In genomic region chrX:15269120-15269519, GRCh38 we compare ENCODE assay signal across 24 cellular contexts. TPM values are rescaled to one million over a fixed set of nuclear protein-coding genes. Genes with fewer than 3 reads are reported as not detected.
A peak's percentile ranks its signal among the peaks of the same experiment; 100 is the strongest.
DNase-seq lines count a peak whose midpoint lies in the region; ATAC-seq and TF ChIP-seq lines count a peak whose summit lies in the region.
"Had no signal": no experiment of that assay in that cellular context is flagged by ENCODE, and none has a peak within 500 bp of the region (broad histone marks: within the 10 kb centered on the region; RNA-seq: fewer than 3 reads in every experiment).

No MANE protein-coding gene starts in this region.

- DNase-seq in NCI-H345 (lab: John Stamatoyannopoulos, UW): peak; percentile 4
- no peak for DNase-seq in NCI-H345 treated with DMSO at 0.1 percent for 48 hours (lab: John Stamatoyannopoulos, UW; ENCODE audit: unreplicated experiment)
- DNase-seq in SJCRH30: peak in 1 of 2 experiments; percentile 4
- no peak for DNase-seq in hepatocyte (ENCODE audit: low spot score)
- no peak for DNase-seq in thyroid gland
- DNase-seq in DMS114 treated with DMSO at 0.1 percent for 48 hours (lab: John Stamatoyannopoulos, UW; ENCODE audit: unreplicated experiment): no peak
- no peak for DNase-seq in left colon
- DNase-seq in DMS153 (lab: John Stamatoyannopoulos, UW): no peak
- DNase-seq: activated B cell treated with CpG ODN at 0.5 μM for 24 hours; activated CD4-positive, alpha-beta memory T cell treated with anti-CD3 and anti-CD28 coated beads, Interleukin-2, amount 10 ng/mL, durations not matched to agents 7 days and 5 days; activated gamma-delta T cell; activated T-cell treated with anti-CD3 and anti-CD28 coated beads for 4 hours; dorsolateral prefrontal cortex; erythroblast; gastrocnemius medialis; T-helper 9 cell had no signal

- H3K36me3 ChIP-seq in SJCRH30 (no peaks in the 10 kb centered on the region), hepatocyte (replicated peaks; ENCODE audit: insufficient read depth, low read depth) (no peaks in the 10 kb centered on the region), thyroid gland (no peaks in the 10 kb centered on the region)
- H3K36me3 ChIP-seq: adrenal gland, BE2C, cardiac muscle cell, gastrocnemius medialis, Peyer's patch had no signal

- H3K4me1 ChIP-seq in SJCRH30 (peaks cover 7% of the 10 kb centered on the region), hepatocyte (ENCODE audit: insufficient read depth) (no peaks in the 10 kb centered on the region), thyroid gland (no peaks in the 10 kb centered on the region)
- H3K4me1 ChIP-seq: adrenal gland, BE2C, gastrocnemius medialis, Peyer's patch had no signal

- no peak for TF ChIP-seq CTCF in hepatocyte (IDR thresholded peaks at IDR 0.05; ENCODE audit: poor library complexity)
- TF ChIP-seq CTCF in thyroid gland (IDR thresholded peaks at IDR 0.05): no peak

- no peak overlapping the region for H2AFZ ChIP-seq in hepatocyte

- no peak for ATAC-seq in left colon

- peak overlapping the region; percentile 61 for H3K4me2 ChIP-seq in hepatocyte

- H3K27me3 ChIP-seq in SJCRH30: no peaks in the 10 kb centered on the region
- no peaks in the 10 kb centered on the region for H3K27me3 ChIP-seq in hepatocyte
- H3K27me3 ChIP-seq in thyroid gland: no peaks in the 10 kb centered on the region
- H3K27me3 ChIP-seq: adrenal gland, BE2C, cardiac muscle cell, gastrocnemius medialis, Peyer's patch had no signal

- no peaks in the 10 kb centered on the region for H3K9me2 ChIP-seq in hepatocyte (replicated peaks; ENCODE audit: insufficient read depth)
- H3K9me2 ChIP-seq: SK-N-SH had no signal

- no peaks in the 10 kb centered on the region for H3K79me2 ChIP-seq in hepatocyte

- TF ChIP-seq POLR2A in thyroid gland (IDR thresholded peaks at IDR 0.05): no peak

- 0 out of 2 replicates have a peak, but pooled peaks cover 3% of the 10 kb centered on the region for H3K9me3 ChIP-seq in SJCRH30 (replicated peaks)
- no peaks in the 10 kb centered on the region for H3K9me3 ChIP-seq in hepatocyte (ENCODE audit: low read depth)
- no peaks in the 10 kb centered on the region for H3K9me3 ChIP-seq in thyroid gland
- H3K9me3 ChIP-seq: adrenal gland, BE2C, gastrocnemius medialis, Peyer's patch, SK-N-SH had no signal

- peak overlapping the region; percentile 45; the same call in 1 of the 2 replicates for H3K4me3 ChIP-seq in SJCRH30
- H3K4me3 ChIP-seq in hepatocyte: no peak overlapping the region
- no peak overlapping the region for H3K4me3 ChIP-seq in thyroid gland (replicated peaks in 1 of 3)
- H3K4me3 ChIP-seq: cardiac muscle cell, Peyer's patch had no signal

- intact Hi-C loops in thyroid gland (cut with DNase I): no loop called here
- intact Hi-C loops in left colon (cut with DNase I, micrococcal nuclease): no loop called here

- H3K27ac ChIP-seq in SJCRH30 (peak overlapping the region; percentile 55; the same call in 1 of the 2 replicates), hepatocyte (peak overlapping the region; percentile 77), thyroid gland (peak overlapping the region in 2 of 3 donors; percentile 56 to 76)
- H3K27ac ChIP-seq: cardiac muscle cell, dorsolateral prefrontal cortex, gastrocnemius medialis had no signal

- 70% methylated on average over 1 of the region's 1 CpG for WGBS in hepatocyte (ENCODE audit: low lambda C conversion rate, missing lambda C conversion rate)
- 58 to 70% methylated on average over 1 of the region's 1 CpG for WGBS in thyroid gland, 2 donors

- no peaks in the 10 kb centered on the region for H4K20me1 ChIP-seq in hepatocyte (ENCODE audit: insufficient read depth, poor library complexity, severe bottlenecking)

RNA-seq across cellular contexts. Expression of gene ASB9, which starts 0.8 kb away (rescaled TPM):
- total RNA-seq in SJCRH30 (2014; rRNA removed; shearing (Covaris generic)): 8.2 and 9.4 TPM in 2 replicates
- 6.0 and 10.0 TPM in 2 replicates for total RNA-seq in hepatocyte
- 4.1 and 4.7 TPM in 2 replicates for polyA plus RNA-seq in hepatocyte
- total RNA-seq in thyroid gland: 1 to 10 TPM; 1.4 to 3.0 (median 2.2) TPM
- total RNA-seq in left colon: 1 to 10 TPM in 1 of 2 donors, under 1 TPM in 1; 0.95 to 1.9 TPM
- total RNA-seq: activated B cell treated with CpG ODN at 0.5 μM for 24 hours, G401 had no signal
- polyA plus RNA-seq: cardiac muscle cell had no signal

RNA-seq across cellular contexts. Expression of gene ASB11, which starts 46.3 kb away (rescaled TPM):
- total RNA-seq in SJCRH30 (2014; rRNA removed; shearing (Covaris generic)): 0.05 TPM in 1 of 2 replicates, not detected in the other
- total RNA-seq in hepatocyte (0.20 and 0.40 TPM in 2 replicates), thyroid gland (under 1 TPM in 1 of 4 donors, not detected in 3; 0.20 TPM), left colon (under 1 TPM; 0.12 to 0.17 TPM)
- not detected in 2 replicates for polyA plus RNA-seq in hepatocyte
- total RNA-seq: activated B cell treated with CpG ODN at 0.5 μM for 24 hours; activated CD4-positive, alpha-beta memory T cell treated with anti-CD3 and anti-CD28 coated beads, Interleukin-2, amount 10 ng/mL, durations not matched to agents 7 days and 5 days; G401; neural crest cell; Peyer's patch; progenitor cell of endocrine pancreas had no signal
- polyA plus RNA-seq: adrenal gland, SK-N-SH had no signal
